10 cellular contexts compared by ENCODE assay signal in the genomic region with DNA sequence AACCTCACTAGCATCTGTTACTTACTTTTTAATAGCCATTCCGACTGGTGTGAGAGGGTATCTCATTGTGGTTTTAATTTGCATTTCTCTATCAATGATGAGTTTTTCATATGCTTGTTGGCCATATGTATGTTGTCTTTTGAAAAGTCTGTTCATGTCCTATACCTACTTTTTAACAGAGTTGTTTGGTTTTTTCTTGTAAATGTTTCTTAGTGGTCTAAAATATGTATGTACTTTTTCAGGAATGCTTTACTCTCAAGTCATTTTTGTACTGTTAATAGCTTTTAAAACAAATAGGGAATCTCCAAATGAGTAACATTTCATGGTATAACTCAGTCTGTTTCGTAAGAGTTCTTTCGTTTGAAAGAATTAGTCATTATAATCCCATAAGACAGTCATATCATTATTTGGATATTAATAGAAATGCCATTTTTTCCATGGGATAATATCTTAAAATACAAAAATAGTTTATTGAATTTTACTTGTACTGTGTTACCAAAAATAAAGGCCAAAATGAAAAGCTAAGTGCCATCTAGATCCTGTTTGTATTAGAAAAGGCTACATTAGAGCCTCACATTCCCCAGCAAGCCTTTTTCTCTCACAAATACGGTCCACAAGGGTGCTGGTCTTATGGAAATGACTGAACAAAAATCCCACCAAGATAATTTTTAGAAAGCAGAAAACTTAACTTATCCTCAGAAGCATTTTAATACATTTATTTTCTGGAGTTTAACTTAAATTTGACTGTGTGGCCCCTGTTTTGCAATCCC.
DNase-seq lines count a peak whose midpoint lies in the region; ATAC-seq lines count a peak whose summit lies in the region.
"Had no signal": no experiment of that assay in that cellular context is flagged by ENCODE, and none has a peak within 500 bp of the region (broad histone marks: within the 10 kb centered on the region; RNA-seq: fewer than 3 reads in every experiment).

No MANE protein-coding gene starts in this region.

- intact Hi-C loops in left ventricle myocardium superior (cut with micrococcal nuclease): no loop called here

- peak overlapping the region; percentile 25 for H3K9ac ChIP-seq in skeletal muscle satellite cell (ENCODE audit: low read depth, low read length)

- H3K27me3 ChIP-seq in skeletal muscle satellite cell (ENCODE audit: control insufficient read depth, insufficient read depth, low read length): no peaks in the 10 kb centered on the region
- H3K27me3 ChIP-seq in H7 (ENCODE audit: control insufficient read depth, insufficient read depth, low read length): no peaks in the 10 kb centered on the region

- no peaks in the 10 kb centered on the region for H3K9me3 ChIP-seq in skeletal muscle satellite cell (replicated peaks; ENCODE audit: low read length)

- H3K36me3 ChIP-seq in skeletal muscle satellite cell (ENCODE audit: insufficient read depth, low read length) (no peaks in the 10 kb centered on the region), H7 (replicated peaks; ENCODE audit: control insufficient read depth, insufficient read depth, low read length) (no peaks in the 10 kb centered on the region)

- H3K4me1 ChIP-seq in skeletal muscle satellite cell (ENCODE audit: control insufficient read depth, insufficient read depth, low read length): peaks cover 8% of the 10 kb centered on the region

- peak; percentile 65 for ATAC-seq in GM19043 (IDR thresholded peaks at IDR 0.05; ENCODE audit: low read depth, unreplicated experiment)
- peak; percentile 68 for ATAC-seq in HG02763 (IDR thresholded peaks at IDR 0.05; ENCODE audit: unreplicated experiment)
- ATAC-seq in left ventricle myocardium superior: no peak
- ATAC-seq: K562 had no signal

- H3K4me3 ChIP-seq in skeletal muscle satellite cell (ENCODE audit: low read length) (peak overlapping the region; percentile 31), H7 (ENCODE audit: insufficient read depth, low read depth, low read length) (no peak overlapping the region)
- H3K4me3 ChIP-seq: K562 had no signal

- peak; percentile 25 for DNase-seq in HS-5 (ENCODE audit: low read depth)
- DNase-seq in HUDEP-2 (lab: John Stamatoyannopoulos, UW; ENCODE audit: unreplicated experiment in 76 of 76): no peak
- DNase-seq in H7: no peak
- DNase-seq in left ventricle myocardium superior: no peak
- DNase-seq in activated effector memory CD4-positive, alpha-beta T cell treated with Interleukin-2 at 50 U/mL for 16 hours: no peak
- DNase-seq: OCI-M1 had no signal

- peak overlapping the region; percentile 59 for H3K4me2 ChIP-seq in skeletal muscle satellite cell (ENCODE audit: low read length)
